Comparison of ENCODE assay signal across 8 cellular contexts in the genomic region with DNA sequence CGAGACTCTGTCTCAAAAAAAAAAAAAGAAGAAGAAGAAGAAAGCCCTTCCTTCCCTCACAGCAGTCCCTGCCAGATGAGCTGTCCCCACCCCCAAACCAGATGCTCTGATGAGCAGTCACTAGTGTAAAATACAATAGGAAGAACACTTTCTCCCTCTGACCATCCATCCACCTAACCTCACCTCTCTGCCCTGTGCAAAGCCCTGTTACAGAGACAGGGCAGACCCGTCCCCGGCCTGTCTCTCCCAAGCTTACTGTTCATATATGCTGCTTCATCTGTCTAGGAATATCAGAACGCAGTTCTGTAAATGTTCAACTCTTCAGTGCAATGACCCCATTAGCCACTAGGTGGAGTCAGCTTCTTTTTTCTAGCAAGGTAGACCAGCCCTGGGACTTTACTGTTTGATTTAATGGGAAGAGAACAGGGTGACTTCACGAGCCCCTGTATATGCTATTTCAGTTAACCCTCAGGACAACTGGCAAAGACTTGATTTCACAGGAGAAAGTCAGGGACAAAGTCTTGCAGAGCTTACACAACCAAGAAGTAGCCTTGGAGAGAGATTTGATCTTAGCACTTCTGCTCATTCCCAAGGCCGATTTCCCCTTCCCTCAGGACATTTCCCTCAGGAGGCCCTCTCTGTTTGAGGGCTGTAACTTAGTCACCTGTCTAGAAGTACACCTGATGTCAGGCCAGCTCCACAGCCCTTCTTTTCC. TPM values are rescaled to one million over a fixed set of nuclear protein-coding genes. Genes with fewer than 3 reads are reported as not detected.
A peak's percentile ranks its signal among the peaks of the same experiment; 100 is the strongest.
DNase-seq lines count a peak whose midpoint lies in the region; ATAC-seq lines count a peak whose summit lies in the region.

No MANE protein-coding gene starts in this region.

- intact Hi-C loops in left cardiac atrium (cut with DNase I), result loop anchor here in 1 of 2 donors (2.0 kb wide), 1 partner anchor 41 kb away; no protein-coding TSS in a partner anchor

- DNase-seq in DMS 273 treated with DMSO at 0.1 percent for 48 hours (lab: John Stamatoyannopoulos, UW), result peak; percentile 72
- peak; percentile 63 for DNase-seq in NCI-H1092 treated with DMSO at 0.1 percent for 48 hours (lab: John Stamatoyannopoulos, UW)
- DNase-seq in SKM-1 treated with dmso at 0.1 percent for 144 hours (lab: John Stamatoyannopoulos, UW; ENCODE audit: unreplicated experiment), result peak; percentile 69
- DNase-seq in activated naive CD8-positive, alpha-beta T cell treated with anti-CD3 and anti-CD28 coated beads, Interleukin-2, amount 50 U/mL, for 16 hours (ENCODE audit: low read depth, low spot score), result peak; percentile 55
- DNase-seq in left cardiac atrium, result peak; percentile 53
- DNase-seq in retina, result peak; percentile 84

- ATAC-seq in GM21737 (IDR thresholded peaks at IDR 0.05; ENCODE audit: unreplicated experiment), result peak; percentile 63
- peak; percentile 75 to 77 for ATAC-seq in left cardiac atrium
- ATAC-seq in GM19324 (IDR thresholded peaks at IDR 0.05; ENCODE audit: low FRiP score, unreplicated experiment), result no peak

RNA-seq across cellular contexts. Expression of a gene that starts 14.9 kb away (rescaled TPM):
- 1 to 10 TPM in 1 of 2 donors, under 1 TPM in 1; 0.92 to 1.4 TPM for total RNA-seq in left cardiac atrium

RNA-seq across cellular contexts. Expression of a gene that starts 49.3 kb away (rescaled TPM):
- 10 to 100 TPM in 1 of 2 donors, 1 to 10 TPM in 1; 9.9 to 11.6 TPM for total RNA-seq in left cardiac atrium
